In the genomic region with DNA sequence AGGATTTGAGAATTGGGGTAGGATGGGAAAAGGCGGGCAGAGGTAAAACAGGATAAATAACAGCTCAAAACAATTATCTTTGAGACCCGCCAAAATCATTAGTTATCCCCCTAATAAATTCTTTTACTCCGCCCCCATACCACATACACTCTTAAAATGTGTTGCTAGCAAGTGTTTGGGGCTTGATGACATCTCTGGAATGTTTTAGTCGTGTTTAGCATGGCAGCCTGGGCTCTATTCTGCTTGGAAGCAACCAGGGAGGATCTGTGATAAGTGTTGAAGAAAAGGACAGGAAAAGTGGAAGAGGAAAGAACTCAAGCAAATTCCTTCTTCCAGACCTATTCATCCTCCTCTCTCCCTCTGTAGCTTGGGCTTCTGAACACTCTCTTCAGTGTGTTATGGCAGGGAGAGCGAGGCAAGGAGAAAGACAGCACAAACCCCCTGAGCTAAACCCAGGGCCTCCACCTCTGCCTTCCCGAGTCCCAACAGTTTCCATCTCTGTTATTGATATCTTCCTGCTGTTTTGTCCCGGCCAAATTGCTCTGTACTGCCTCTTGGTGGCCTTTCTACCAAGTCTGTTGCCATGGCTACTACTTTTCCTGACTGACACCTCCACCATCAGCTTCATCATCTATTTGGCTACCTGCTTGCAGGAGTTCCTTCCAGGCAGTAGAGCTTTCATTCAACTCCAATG, we compare ENCODE assay signal across 22 cellular contexts.
DNase-seq lines count a peak whose midpoint lies in the region; ATAC-seq, FAIRE-seq and TF ChIP-seq lines count a peak whose summit lies in the region.
"Had no signal": no experiment of that assay in that cellular context is flagged by ENCODE, and none has a peak within 500 bp of the region (broad histone marks: within the 10 kb centered on the region; RNA-seq: fewer than 3 reads in every experiment).

No MANE protein-coding gene starts in this region.

- peak; percentile 61; the same call in 1 of the 2 replicates for ATAC-seq in HCT116
- no peak for ATAC-seq in GM21717 (IDR thresholded peaks at IDR 0.05; ENCODE audit: unreplicated experiment)
- ATAC-seq: CD8-positive, alpha-beta T cell; effector memory CD8-positive, alpha-beta T cell had no signal

- TF ChIP-seq RAD21 in HCT116 (IDR thresholded peaks at IDR 0.05; ENCODE audit: low read depth), result no peak

- H3K36me3 ChIP-seq in HCT116 (ENCODE audit: control insufficient read depth in 1 of 2, insufficient read depth in 2 of 2, low read length in 2 of 2) (no peaks in the 10 kb centered on the region), astrocyte (ENCODE audit: insufficient read depth, low read length) (no peaks in the 10 kb centered on the region), mesenchymal stem cell (ENCODE audit: control insufficient read depth in 1 of 2, insufficient read depth in 2 of 2, low read depth in 1 of 2, low read length in 2 of 2) (peaks cover 0 to 15% of the 10 kb centered on the region in 2 experiments), HAP-1 (replicated peaks) (no peaks in the 10 kb centered on the region)
- H3K36me3 ChIP-seq: esophagus muscularis mucosa, stomach, tibial nerve had no signal

- H3K4me1 ChIP-seq in HCT116 (ENCODE audit: control insufficient read depth in 1 of 2, insufficient read depth in 2 of 2, low read length in 2 of 2) (no peaks in the 10 kb centered on the region), astrocyte (ENCODE audit: insufficient read depth, low read length) (peaks cover 4% of the 10 kb centered on the region), mesenchymal stem cell (ENCODE audit: control insufficient read depth, insufficient read depth, low read depth, low read length) (peaks cover under 1% of the 10 kb centered on the region), HAP-1 (no peaks in the 10 kb centered on the region)
- H3K4me1 ChIP-seq: esophagus muscularis mucosa, stomach had no signal

- POLR2A ChIA-PET in HCT116 (lab: Charles Lee), result no interaction called here

- H3K4me3 ChIP-seq in HCT116 (replicated peaks in 1 of 2; ENCODE audit: low read depth in 1 of 2, low read length in 2 of 2) (no peak overlapping the region), astrocyte (ENCODE audit: insufficient read depth, low read depth, low read length) (no peak overlapping the region), mesenchymal stem cell (ENCODE audit: insufficient read depth in 1 of 2, low read depth in 1 of 2, low read length in 2 of 2) (peak overlapping the region in 1 of 2 experiments; percentile 72), HAP-1 (no peak overlapping the region)
- H3K4me3 ChIP-seq: esophagus muscularis mucosa, stomach, tibial nerve had no signal

- no peaks in the 10 kb centered on the region for H3K9me3 Mint-ChIP-seq in astrocyte (ENCODE audit: unreplicated experiment)
- H3K9me3 Mint-ChIP-seq: activated CD4-positive, alpha-beta memory T cell treated with anti-CD3 and anti-CD28 coated beads for 36 hours; activated naive CD8-positive, alpha-beta T cell treated with anti-CD3 and anti-CD28 coated beads, Interleukin-2, amount 10 ng/mL, durations not matched to agents 7 days and 5 days; CD8-positive, alpha-beta T cell; effector memory CD8-positive, alpha-beta T cell had no signal

- peak overlapping the region; percentile 83 to 98 for H2BK12ac ChIP-seq in mesenchymal stem cell (ENCODE audit: low read length in 2 of 2)

- DNase-seq in HCT116 (ENCODE audit: low read depth, low spot score) (no peak), astrocyte (ENCODE audit: low read depth) (no peak), mesenchymal stem cell (no peak), UCSD-AML1 (lab: John Stamatoyannopoulos, UW; ENCODE audit: unreplicated experiment) (no peak), HAP-1 (ENCODE audit: low spot score in 2 of 2) (no peak)
- DNase-seq in stimulated activated CD8-positive, alpha-beta memory T cell treated with anti-CD3 and anti-CD28 coated beads, Interleukin-4, amount 100 ng/mL, for 48 hours, result no peak
- DNase-seq: activated CD4-positive, alpha-beta memory T cell treated with anti-CD3 and anti-CD28 coated beads for 36 hours; activated effector memory CD4-positive, alpha-beta T cell treated with Interleukin-2 at 50 U/mL for 16 hours; activated naive CD8-positive, alpha-beta T cell treated with anti-CD3 and anti-CD28 coated beads, Interleukin-2, amount 10 ng/mL, durations not matched to agents 7 days and 5 days; CD8-positive, alpha-beta T cell; effector memory CD8-positive, alpha-beta T cell; kidney glomerular epithelial cell; naive B cell; NCI-H1694 treated with DMSO at 0.1 percent for 48 hours; occipital lobe; retina; stomach; T-helper 9 cell had no signal

- intact Hi-C loops in HCT116 (cut with micrococcal nuclease), result no loop called here

- no peak for TF ChIP-seq POLR2A in HCT116 (IDR thresholded peaks at IDR 0.05; ENCODE audit: borderline replicate concordance, extremely low read depth, insufficient read depth, insufficient read length)

- H3K27ac ChIP-seq in C4-2B (no peak overlapping the region), HCT116 (ENCODE audit: low read depth, low read length) (no peak overlapping the region), astrocyte (ENCODE audit: low read depth, low read length) (no peak overlapping the region), mesenchymal stem cell (ENCODE audit: low read length, poor library complexity, severe bottlenecking) (no peak overlapping the region)
- H3K27ac ChIP-seq: stomach, tibial nerve had no signal

- no peak overlapping the region for H2AK5ac ChIP-seq in mesenchymal stem cell (ENCODE audit: low read length, severe bottlenecking)

- H3K14ac ChIP-seq in mesenchymal stem cell (ENCODE audit: low read length in 2 of 2), result no peak overlapping the region

- peak overlapping the region; percentile 30 for H2BK120ac ChIP-seq in mesenchymal stem cell (ENCODE audit: low read depth, low read length)

- no peaks in the 10 kb centered on the region for H3K79me1 ChIP-seq in mesenchymal stem cell (replicated peaks; ENCODE audit: low read length, poor library complexity, severe bottlenecking)

- H3K36me3 Mint-ChIP-seq in astrocyte (ENCODE audit: low read depth, unreplicated experiment), result no peaks in the 10 kb centered on the region
- H3K36me3 Mint-ChIP-seq: activated CD4-positive, alpha-beta memory T cell treated with anti-CD3 and anti-CD28 coated beads for 36 hours; activated naive CD8-positive, alpha-beta T cell treated with anti-CD3 and anti-CD28 coated beads, Interleukin-2, amount 10 ng/mL, durations not matched to agents 7 days and 5 days; CD8-positive, alpha-beta T cell; naive B cell had no signal

- no peaks in the 10 kb centered on the region for H3K9me3 ChIP-seq in HCT116 (ENCODE audit: control insufficient read depth in 1 of 2, insufficient read depth in 1 of 2, low read depth in 1 of 2, low read length in 2 of 2)
- H3K9me3 ChIP-seq in astrocyte (ENCODE audit: insufficient read depth, low read depth, low read length), result no peaks in the 10 kb centered on the region
- H3K9me3 ChIP-seq in mesenchymal stem cell (ENCODE audit: control insufficient read depth, low read length), result peaks cover 2% of the 10 kb centered on the region
- H3K9me3 ChIP-seq in HAP-1, result no peaks in the 10 kb centered on the region
- H3K9me3 ChIP-seq: esophagus muscularis mucosa, stomach, tibial nerve had no signal

- H3K4me1 Mint-ChIP-seq in astrocyte (ENCODE audit: low read depth, unreplicated experiment), result peaks cover 24% of the 10 kb centered on the region
- H3K4me1 Mint-ChIP-seq: activated naive CD8-positive, alpha-beta T cell treated with anti-CD3 and anti-CD28 coated beads, Interleukin-2, amount 10 ng/mL, durations not matched to agents 7 days and 5 days; naive B cell had no signal

- H3K9me2 ChIP-seq in HCT116 (ENCODE audit: insufficient read depth), result no peaks in the 10 kb centered on the region

- H2BK15ac ChIP-seq in mesenchymal stem cell (ENCODE audit: low read depth, poor library complexity, severe bottlenecking), result no peak overlapping the region

- no peaks in the 10 kb centered on the region for H3K79me2 ChIP-seq in HCT116 (ENCODE audit: insufficient read depth, low read length)
- H3K79me2 ChIP-seq in astrocyte (ENCODE audit: insufficient read depth, low read length), result no peaks in the 10 kb centered on the region

- H3K18ac ChIP-seq in mesenchymal stem cell (ENCODE audit: low read depth in 1 of 2, low read length in 2 of 2), result peak overlapping the region; percentile 34 to 67

- H2BK5ac ChIP-seq in mesenchymal stem cell (ENCODE audit: low read depth, low read length, poor library complexity, severe bottlenecking), result no peak overlapping the region

- H3K23ac ChIP-seq in mesenchymal stem cell (ENCODE audit: low read length in 2 of 2), result no peak overlapping the region

- H4K91ac ChIP-seq in mesenchymal stem cell (ENCODE audit: low read length), result peak overlapping the region; percentile 2

- CTCF ChIA-PET in HCT116 (lab: Charles Lee), result interaction anchor here (1.1 kb wide), 1 partner anchor 320 kb away, joined by 3 read pairs; no protein-coding TSS in a partner anchor

- RAD21 ChIA-PET in HCT116 (lab: Charles Lee; ENCODE audit: low non-redundant PET in 1 of 2, low total read pairs in 2 of 2, uncharacterized antibody in 2 of 2, unreplicated experiment in 2 of 2), result no interaction called here

- H3K27ac Mint-ChIP-seq in astrocyte (ENCODE audit: unreplicated experiment), result no peak overlapping the region
- H3K27ac Mint-ChIP-seq: activated CD4-positive, alpha-beta memory T cell treated with anti-CD3 and anti-CD28 coated beads for 36 hours; activated naive CD8-positive, alpha-beta T cell treated with anti-CD3 and anti-CD28 coated beads, Interleukin-2, amount 10 ng/mL, durations not matched to agents 7 days and 5 days; CD8-positive, alpha-beta T cell; effector memory CD8-positive, alpha-beta T cell had no signal

- H3K4me2 ChIP-seq in HCT116 (ENCODE audit: low read length) (no peak overlapping the region), astrocyte (ENCODE audit: low read length) (no peak overlapping the region), mesenchymal stem cell (ENCODE audit: low read length, poor library complexity, severe bottlenecking) (no peak overlapping the region)

- 74% methylated on average over 3 of the region's 7 CpGs for WGBS in mesenchymal stem cell

- H3K9ac ChIP-seq in HCT116 (ENCODE audit: low read length) (no peak overlapping the region), astrocyte (ENCODE audit: low read length) (no peak overlapping the region), mesenchymal stem cell (ENCODE audit: low read length) (peak overlapping the region; percentile 88)

- no peak overlapping the region for H2AFZ ChIP-seq in HCT116 (ENCODE audit: low read depth, low read length, poor library complexity, severe bottlenecking)
- H2AFZ ChIP-seq in astrocyte (ENCODE audit: low read depth, low read length), result peak overlapping the region; percentile 36
- no peak overlapping the region for H2AFZ ChIP-seq in mesenchymal stem cell (ENCODE audit: low read depth, low read length)

- no TSS peak for BruUV-seq in HCT116 (replicated peaks; lab: Mats Ljungman, UMichigan)

- H3K27me3 Mint-ChIP-seq in astrocyte (ENCODE audit: low read depth, unreplicated experiment), result peaks cover 3% of the 10 kb centered on the region

- peak overlapping the region; percentile 16 for H4K8ac ChIP-seq in mesenchymal stem cell (ENCODE audit: low read length)

- H4K20me1 ChIP-seq in HCT116 (ENCODE audit: insufficient read depth), result no peaks in the 10 kb centered on the region
- no peaks in the 10 kb centered on the region for H4K20me1 ChIP-seq in astrocyte (ENCODE audit: insufficient read depth, low read length)

- in situ Hi-C loops in HAP-1 (cut with MboI; ENCODE audit: low sequenced_read_pairs), result no loop called here

- no peak for FAIRE-seq in astrocyte (lab: Jason Lieb, UNC)

- peak overlapping the region; percentile 82 to 86 for H3K4ac ChIP-seq in mesenchymal stem cell (ENCODE audit: low read depth in 1 of 2, low read length in 2 of 2)

- H3K27me3 ChIP-seq in HCT116 (ENCODE audit: insufficient read depth, low read length) (no peaks in the 10 kb centered on the region), astrocyte (ENCODE audit: insufficient read depth, low read length) (no peaks in the 10 kb centered on the region), mesenchymal stem cell (ENCODE audit: control insufficient read depth in 1 of 2, insufficient read depth in 1 of 2, low read length in 2 of 2) (no peaks in the 10 kb centered on the region), HAP-1 (ENCODE audit: low read depth) (no peaks in the 10 kb centered on the region)
- H3K27me3 ChIP-seq: esophagus muscularis mucosa, stomach, tibial nerve had no signal

- TF ChIP-seq CTCF in C4-2B (conservative IDR thresholded peaks at IDR 0.05) (peak; percentile 14; the same call in 1 of the 2 replicates), HCT116 (IDR thresholded peaks at IDR 0.05 in 2 of 3, conservative IDR thresholded peaks at IDR 0.05 in 1 of 3; ENCODE audit: borderline replicate concordance in 1 of 3, insufficient read depth in 1 of 3, low read depth in 2 of 3, low read length in 2 of 3) (0 out of 6 replicates have a peak, but pooled peaks of 1 of the 3 experiments have one; percentile 17), astrocyte (IDR thresholded peaks at IDR 0.05; ENCODE audit: insufficient read depth, low read depth, low read length) (no peak)

- H3K4me3 Mint-ChIP-seq in astrocyte (ENCODE audit: unreplicated experiment), result no peak overlapping the region
- H3K4me3 Mint-ChIP-seq: activated CD4-positive, alpha-beta memory T cell treated with anti-CD3 and anti-CD28 coated beads for 36 hours; activated naive CD8-positive, alpha-beta T cell treated with anti-CD3 and anti-CD28 coated beads, Interleukin-2, amount 10 ng/mL, durations not matched to agents 7 days and 5 days; CD8-positive, alpha-beta T cell; effector memory CD8-positive, alpha-beta T cell; naive B cell had no signal
